Comparison of ENCODE assay signal across 8 cellular contexts in the genomic region with DNA sequence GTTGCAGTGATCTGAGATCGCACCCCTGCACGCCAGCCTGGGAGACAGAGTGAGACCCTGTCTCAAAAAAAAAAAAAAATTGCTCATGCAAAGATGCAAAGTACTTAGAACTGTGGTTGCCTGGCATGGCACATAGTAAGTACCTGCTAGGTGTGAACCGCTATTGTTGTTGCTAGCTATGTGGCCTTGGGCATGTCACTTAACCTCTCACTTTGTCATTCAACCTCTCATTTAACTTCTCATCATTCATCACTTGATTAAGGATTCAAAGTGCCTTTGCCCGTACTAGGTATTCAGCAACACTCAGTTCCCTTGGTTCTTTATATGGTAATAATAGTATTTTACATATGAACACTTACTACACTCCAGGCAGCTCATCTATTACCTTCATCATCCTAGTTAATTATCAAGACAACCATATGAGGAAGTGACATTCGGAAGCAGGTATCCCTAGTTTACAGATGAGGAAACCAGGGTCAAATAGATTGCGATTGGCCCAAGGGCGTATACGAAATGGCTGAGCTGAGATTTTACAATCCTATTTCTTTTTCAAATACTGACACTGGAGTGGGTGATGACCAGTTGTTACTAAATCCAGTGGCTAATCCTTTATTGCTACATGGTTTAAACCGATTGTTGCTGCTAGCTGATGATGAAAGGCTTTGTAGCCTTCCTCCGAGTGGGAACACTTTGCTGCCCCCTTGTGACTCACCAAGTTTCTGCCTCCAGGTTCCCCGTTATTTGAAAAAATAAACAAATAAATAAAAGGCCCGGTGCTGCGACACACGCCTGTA. TPM values are rescaled to one million over a fixed set of nuclear protein-coding genes. Genes with fewer than 3 reads are reported as not detected.
A peak's percentile ranks its signal among the peaks of the same experiment; 100 is the strongest.
DNase-seq lines count a peak whose midpoint lies in the region; ATAC-seq, FAIRE-seq and TF ChIP-seq lines count a peak whose summit lies in the region.

No MANE protein-coding gene starts in this region.

- H3K36me3 ChIP-seq in bronchial epithelial cell (ENCODE audit: control insufficient read depth, insufficient read depth, low read length) (no peaks in the 10 kb centered on the region), liver (ENCODE audit: control insufficient read depth in 4 of 4, insufficient read depth in 3 of 4, low read depth in 1 of 4, low read length in 3 of 4) (no peaks in the 10 kb centered on the region)

- H3K27ac ChIP-seq in VCaP, result no peak overlapping the region
- no peak overlapping the region for H3K27ac ChIP-seq in liver (ENCODE audit: low read depth in 1 of 2, low read length in 2 of 2)

- no peaks in the 10 kb centered on the region for H3K27me3 ChIP-seq in bronchial epithelial cell (ENCODE audit: control insufficient read depth, insufficient read depth, low read length)
- H3K27me3 ChIP-seq in liver (ENCODE audit: control insufficient read depth in 4 of 4, insufficient read depth in 4 of 4, low read length in 3 of 4), result no peaks in the 10 kb centered on the region

- peaks cover 0 to under 1% (median 0%) of the 10 kb centered on the region in 4 donors for H3K4me1 ChIP-seq in liver (ENCODE audit: control insufficient read depth in 4 of 4, insufficient read depth in 4 of 4, low read length in 3 of 4)

- no peaks in the 10 kb centered on the region for H3K9me3 ChIP-seq in liver (ENCODE audit: control insufficient read depth in 4 of 4, low read length in 3 of 4)

- TF ChIP-seq RAD21 in liver (IDR thresholded peaks at IDR 0.05), result peak; percentile 83 to 85

- TF ChIP-seq CTCF in VCaP (conservative IDR thresholded peaks at IDR 0.05), result peak; percentile 63
- peak; percentile 51 for TF ChIP-seq CTCF in bronchial epithelial cell (IDR thresholded peaks at IDR 0.05; ENCODE audit: insufficient read depth, low read length, severe bottlenecking)
- peak; percentile 62 for TF ChIP-seq CTCF in liver (IDR thresholded peaks at IDR 0.05; ENCODE audit: low read depth, low read length, missing input control)

- peak; percentile 43 for DNase-seq in AG08396 (ENCODE audit: low spot score)
- DNase-seq in NCI-H146 (lab: John Stamatoyannopoulos, UW), result peak; percentile 32
- peak; percentile 52 for DNase-seq in bronchial epithelial cell (ENCODE audit: low read depth)
- peak; percentile 13 for DNase-seq in stimulated activated CD8-positive, alpha-beta memory T cell treated with anti-CD3 and anti-CD28 coated beads, Interleukin-12 subunit alpha, Interleukin-12 subunit beta, amount 100 ng/mL, for 4 hours (ENCODE audit: low read depth)

- ATAC-seq in GM18868 (IDR thresholded peaks at IDR 0.05; ENCODE audit: unreplicated experiment) (peak; percentile 41), HG03175 (IDR thresholded peaks at IDR 0.05; ENCODE audit: unreplicated experiment) (no peak)

- 36% methylated on average over 14 of the region's 14 CpGs for WGBS in liver

- no peak overlapping the region for H3K9ac ChIP-seq in liver (ENCODE audit: low read depth in 1 of 2, low read length in 2 of 2)

- H3K4me3 ChIP-seq in bronchial epithelial cell (ENCODE audit: low read depth, low read length) (no peak overlapping the region), liver (ENCODE audit: low read depth in 1 of 3, low read length in 3 of 3) (no peak overlapping the region)

- no peak for FAIRE-seq in bronchial epithelial cell (lab: Jason Lieb, UNC)

TF ChIP-seq in liver, 16 proteins besides CTCF, POLR2A, EP300 and RAD21:
- TF ChIP-seq GABPA (IDR thresholded peaks at IDR 0.05 in 1 of 2, conservative IDR thresholded peaks at IDR 0.05 in 1 of 2), result no peak
- TF ChIP-seq, protein P1, sequence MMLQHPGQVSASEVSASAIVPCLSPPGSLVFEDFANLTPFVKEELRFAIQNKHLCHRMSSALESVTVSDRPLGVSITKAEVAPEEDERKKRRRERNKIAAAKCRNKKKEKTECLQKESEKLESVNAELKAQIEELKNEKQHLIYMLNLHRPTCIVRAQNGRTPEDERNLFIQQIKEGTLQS (IDR thresholded peaks at IDR 0.05), result peak; percentile 78
- no peak for TF ChIP-seq RXRA (IDR thresholded peaks at IDR 0.05)
TF ChIP-seq in liver: peak in this region for 1.

RNA-seq across cellular contexts. Expression of a gene that starts 28.8 kb away (rescaled TPM):
- total RNA-seq in bronchial epithelial cell (under 0.01 TPM in 2 replicates), liver (1 to 10 TPM in 1 of 2 donors, under 1 TPM in 1; 0.42 to 2.5 TPM)
- under 1 TPM; 0.10 to 0.48 TPM for polyA plus RNA-seq in liver

RNA-seq across cellular contexts. Expression of a gene that starts 36.6 kb away (rescaled TPM):
- total RNA-seq in bronchial epithelial cell (1.6 and 1.7 TPM in 2 replicates), liver (10 to 100 TPM in 1 of 2 donors, 1 to 10 TPM in 1; 9.9 to 11.5 TPM)
- polyA plus RNA-seq in liver, result 10 to 100 TPM in 1 of 2 donors, 1 to 10 TPM in 1; 9.4 to 11.4 TPM
